In genomic region chr1:154352245-154352580, GRCh38 we compare ENCODE assay signal across 9 cellular contexts. TPM values are rescaled to one million over a fixed set of nuclear protein-coding genes. Genes with fewer than 3 reads are reported as not detected.
DNase-seq lines count a peak whose midpoint lies in the region; ATAC-seq, FAIRE-seq and TF ChIP-seq lines count a peak whose summit lies in the region.
"Had no signal": no experiment of that assay in that cellular context is flagged by ENCODE, and none has a peak within 500 bp of the region (broad histone marks: within the 10 kb centered on the region; RNA-seq: fewer than 3 reads in every experiment).

No MANE protein-coding gene starts in this region.

- H3K4me3 ChIP-seq in heart left ventricle (peak overlapping the region; percentile 29 to 57 (median 48)), bronchial epithelial cell (ENCODE audit: low read depth, low read length) (peak overlapping the region; percentile 34), mucosa of stomach (ENCODE audit: low read length) (peak overlapping the region; percentile 67), uterus (peak overlapping the region; percentile 27 to 32)

- TF ChIP-seq POLR2A in heart left ventricle (IDR thresholded peaks at IDR 0.05), result no peak
- TF ChIP-seq POLR2A in uterus (IDR thresholded peaks at IDR 0.05), result no peak

- FAIRE-seq in bronchial epithelial cell (lab: Jason Lieb, UNC), result no peak
- FAIRE-seq: H54 had no signal

- H3K27me3 ChIP-seq in heart left ventricle (no peaks in the 10 kb centered on the region), bronchial epithelial cell (ENCODE audit: control insufficient read depth, insufficient read depth, low read length) (no peaks in the 10 kb centered on the region), mucosa of stomach (ENCODE audit: control insufficient read depth, insufficient read depth, low read length) (no peaks in the 10 kb centered on the region), uterus (no peaks in the 10 kb centered on the region)

- H3K27ac ChIP-seq in heart left ventricle (peak overlapping the region in 3 of 12 donors; percentile 29 to 72 (median 66)), uterus (peak overlapping the region; percentile 60 to 65)

- DNase-seq in heart left ventricle, result no peak
- DNase-seq in Right ventricle myocardium superior, result no peak
- DNase-seq in bronchial epithelial cell (ENCODE audit: low read depth), result no peak
- DNase-seq in uterus, result no peak
- DNase-seq in DMS 273 (lab: John Stamatoyannopoulos, UW; ENCODE audit: unreplicated experiment), result no peak
- DNase-seq in NCI-H2029 treated with DMSO at 0.1 percent for 48 hours (lab: John Stamatoyannopoulos, UW), result no peak

- peaks cover 0 to 28% (median 20%) of the 10 kb centered on the region in 9 donors for H3K36me3 ChIP-seq in heart left ventricle
- peaks cover 2% of the 10 kb centered on the region for H3K36me3 ChIP-seq in bronchial epithelial cell (ENCODE audit: control insufficient read depth, insufficient read depth, low read length)
- H3K36me3 ChIP-seq in mucosa of stomach (ENCODE audit: control insufficient read depth, insufficient read depth, low read length), result no peaks in the 10 kb centered on the region
- H3K36me3 ChIP-seq in uterus, result no peaks in the 10 kb centered on the region

- 18 to 23% (median 20%) methylated on average over 7 to 9 of the region's 9 CpGs for WGBS in heart left ventricle, 4 donors

- H3K9me3 ChIP-seq in heart left ventricle (no peaks in the 10 kb centered on the region), mucosa of stomach (ENCODE audit: control insufficient read depth, low read length) (no peaks in the 10 kb centered on the region), uterus (no peaks in the 10 kb centered on the region)

- H3K9ac ChIP-seq in mucosa of stomach (ENCODE audit: low read length), result peak overlapping the region; percentile 80

- no peak for TF ChIP-seq CTCF in heart left ventricle (IDR thresholded peaks at IDR 0.05)
- TF ChIP-seq CTCF in bronchial epithelial cell (IDR thresholded peaks at IDR 0.05; ENCODE audit: insufficient read depth, low read length, severe bottlenecking), result no peak
- no peak for TF ChIP-seq CTCF in uterus (IDR thresholded peaks at IDR 0.05)

- ATAC-seq in heart left ventricle (peak in 1 of 4 donors; percentile 5), Right ventricle myocardium superior (ENCODE audit: poor library complexity) (no peak), HG03280 (IDR thresholded peaks at IDR 0.05; ENCODE audit: unreplicated experiment) (no peak)

- H3K4me1 ChIP-seq in heart left ventricle (peaks cover 0 to 29% (median 13%) of the 10 kb centered on the region in 12 donors), mucosa of stomach (ENCODE audit: control insufficient read depth, insufficient read depth, low read length) (peaks cover 59% of the 10 kb centered on the region), uterus (peaks cover 0 to 5% of the 10 kb centered on the region in 2 donors)

- intact Hi-C loops in heart left ventricle (cut with DNase I), result loop anchor here in 2 of 10 donors (5.0 to 10.0 kb wide), 2 partner anchors 50 to 193 kb away; no protein-coding TSS in a partner anchor
- intact Hi-C loops in Right ventricle myocardium superior (cut with DNase I), result no loop called here
- intact Hi-C loops in uterus (cut with DNase I; ENCODE audit: low total_unique reads), result no loop called here

RNA-seq across cellular contexts. Expression of gene ATP8B2, which starts 26.9 kb away (rescaled TPM):
- total RNA-seq in heart left ventricle (10 to 100 TPM in 8 of 9 donors, 1 to 10 TPM in 1; 9.4 to 45.0 (median 15.5) TPM), Right ventricle myocardium superior (11.0 TPM), bronchial epithelial cell (15.5 and 26.8 TPM in 2 replicates), uterus (100 to 1,000 TPM in 2 of 4 donors, 10 to 100 TPM in 2; 75.9 to 150 (median 102) TPM)
- 10 to 100 TPM in 1 of 2 donors, 1 to 10 TPM in 1; 7.2 to 18.3 TPM for polyA plus RNA-seq in heart left ventricle

RNA-seq across cellular contexts. Expression of gene AQP10, which starts 31.3 kb away (rescaled TPM):
- total RNA-seq in heart left ventricle (under 1 TPM in 6 of 9 donors, not detected in 3; 0.23 to 0.93 (median 0.55) TPM), Right ventricle myocardium superior (0.08 TPM), bronchial epithelial cell (0.13 TPM in 1 of 2 replicates, not detected in the other), uterus (not detected)
- 1 to 10 TPM in 1 of 2 donors, under 1 TPM in 1; 0.15 to 1.2 TPM for polyA plus RNA-seq in heart left ventricle

RNA-seq across cellular contexts. Expression of gene IL6R, which starts 52.9 kb away (rescaled TPM):
- 10 to 100 TPM in 6 of 9 donors, 1 to 10 TPM in 3; 5.7 to 26.6 (median 13.1) TPM for total RNA-seq in heart left ventricle
- 1 to 10 TPM; 3.4 to 8.6 TPM for polyA plus RNA-seq in heart left ventricle
- 10.3 TPM for total RNA-seq in Right ventricle myocardium superior
- 47.9 and 70.0 TPM in 2 replicates for total RNA-seq in bronchial epithelial cell
- total RNA-seq in uterus, result 10 to 100 TPM in 3 of 4 donors, 1 to 10 TPM in 1; 9.7 to 28.2 (median 17.1) TPM
